In the genomic region with DNA sequence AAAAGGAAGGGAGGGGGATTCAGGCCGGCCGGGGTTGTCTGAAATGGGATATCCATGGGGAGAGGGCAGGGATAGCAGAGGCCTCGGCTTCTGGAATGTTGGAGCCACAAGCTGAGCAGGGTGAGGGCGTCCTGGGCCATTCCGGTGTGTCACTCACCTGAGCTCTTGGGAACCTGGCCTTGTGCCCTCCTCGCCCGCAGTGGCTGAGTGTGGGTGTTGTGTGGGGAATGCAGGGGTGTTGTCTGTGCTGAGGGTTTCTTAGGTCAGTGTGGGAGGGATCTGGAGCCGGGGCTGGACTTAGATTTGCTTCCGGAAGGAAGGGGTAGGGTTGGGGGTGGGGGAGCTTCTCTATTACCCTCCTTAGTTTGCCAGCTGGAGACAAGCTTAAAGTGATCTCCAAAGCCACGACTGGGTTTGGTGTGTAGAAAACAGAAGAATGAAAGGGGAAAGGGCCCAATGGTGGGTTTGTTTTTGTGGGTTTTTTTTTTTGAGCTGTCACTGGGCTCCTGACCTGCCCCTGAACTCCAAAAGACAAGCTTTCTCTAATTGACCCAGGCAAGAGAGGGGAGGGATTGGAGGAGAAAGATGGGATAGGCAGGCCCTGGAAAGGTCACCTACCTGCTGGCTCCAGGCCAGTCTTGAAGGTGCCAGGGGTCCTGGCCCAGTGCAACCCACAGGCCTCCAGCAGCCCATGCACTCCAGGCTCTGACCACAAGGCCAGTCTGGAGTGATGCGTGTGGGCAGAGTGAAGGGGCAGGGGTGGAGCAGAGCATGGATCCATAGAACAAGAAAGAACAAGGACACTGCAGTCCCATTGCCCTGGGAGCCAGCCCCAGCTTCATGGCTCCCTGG, we compare ENCODE assay signal across 1 cellular context.
TF ChIP-seq lines count a peak whose summit lies in the region.

A gene (minus strand): TSS at position 211 of the 852 bp plus-strand sequence. CDS start 1,120 bp downstream, outside the sequence.

TF ChIP-seq in liver, 16 proteins besides CTCF, POLR2A, EP300 and RAD21 (continued from another document):
- TF ChIP-seq SP1 (IDR thresholded peaks at IDR 0.05), result peak; percentile 47
